ENCODE assay signal across 12 cellular contexts in genomic region chr4:174135530-174135929, GRCh38.
DNase-seq lines count a peak whose midpoint lies in the region; ATAC-seq and TF ChIP-seq lines count a peak whose summit lies in the region.
"Had no signal": no experiment of that assay in that cellular context is flagged by ENCODE, and none has a peak within 500 bp of the region (broad histone marks: within the 10 kb centered on the region; RNA-seq: fewer than 3 reads in every experiment).

No MANE protein-coding gene starts in this region.

- TF ChIP-seq CTCF in 22Rv1 (IDR thresholded peaks at IDR 0.05) (no peak), coronary artery (IDR thresholded peaks at IDR 0.05) (no peak), ovary (IDR thresholded peaks at IDR 0.05) (no peak)

- H3K27me3 ChIP-seq in ovary: no peaks in the 10 kb centered on the region

- intact Hi-C loops in ovary (cut with DNase I): no loop called here

- no peaks in the 10 kb centered on the region for H3K36me3 ChIP-seq in ovary

- TF ChIP-seq EP300 in ovary (IDR thresholded peaks at IDR 0.05): no peak

- no peak for TF ChIP-seq POLR2A in ovary (IDR thresholded peaks at IDR 0.05)

- 0 to 11% (median 9%) methylated on average over 1 of the region's 1 CpG for WGBS in ovary, 3 donors

- ATAC-seq in HG02981 (IDR thresholded peaks at IDR 0.05; ENCODE audit: unreplicated experiment) (peak; percentile 83), GM18858 (IDR thresholded peaks at IDR 0.05; ENCODE audit: unreplicated experiment) (no peak)
- ATAC-seq: HepG2; naive thymus-derived CD4-positive, alpha-beta T cell had no signal

- DNase-seq in coronary artery (ENCODE audit: low spot score) (no peak), ovary (no peak), iPS-NIHi7 (ENCODE audit: extremely low spot score) (no peak), glomerular visceral epithelial cell (ENCODE audit: extremely low spot score) (no peak), NK-92 (lab: John Stamatoyannopoulos, UW; ENCODE audit: unreplicated experiment) (no peak)
- DNase-seq: effector CD4-positive, alpha-beta T cell; naive thymus-derived CD4-positive, alpha-beta T cell; NCI-H1694 treated with DMSO at 0.1 percent for 48 hours had no signal

- no peaks in the 10 kb centered on the region for H3K9me3 ChIP-seq in ovary

- H3K4me1 ChIP-seq in ovary (ENCODE audit: insufficient read depth): no peaks in the 10 kb centered on the region

- H3K27ac ChIP-seq in 22Rv1 (peak overlapping the region; percentile 23; the same call in 1 of the 2 replicates), coronary artery (no peak overlapping the region), ovary (peak overlapping the region in 1 of 2 donors; percentile 27)

- H3K4me3 ChIP-seq in coronary artery: peak overlapping the region; percentile 63
- H3K4me3 ChIP-seq in ovary: peak overlapping the region; percentile 31
